Comparison of ENCODE assay signal across 1 cellular context in genomic region chr10:29746080-29746797, GRCh38.
TF ChIP-seq lines count a peak whose summit lies in the region.

No MANE protein-coding gene starts in this region.

TF ChIP-seq in H1, 55 proteins besides CTCF, POLR2A, EP300 and RAD21 (continued from another document):
- TF ChIP-seq POU5F1 (IDR thresholded peaks at IDR 0.05; ENCODE audit: low read depth, low read length) (no peak), GABPA (IDR thresholded peaks at IDR 0.05; ENCODE audit: borderline replicate concordance, insufficient read depth, low read length) (no peak), BCL11A (IDR thresholded peaks at IDR 0.05; ENCODE audit: low read depth in 2 of 2, low read length in 2 of 2) (no peak), CREB1 (IDR thresholded peaks at IDR 0.05) (no peak), JUN (IDR thresholded peaks at IDR 0.05; ENCODE audit: low read depth, low read length) (no peak), EGR1 (IDR thresholded peaks at IDR 0.05; ENCODE audit: borderline replicate concordance, low read depth, low read length) (no peak), CTBP2 (IDR thresholded peaks at IDR 0.05; ENCODE audit: borderline replicate concordance, insufficient read depth, insufficient read length, low read length) (no peak), KDM5A (IDR thresholded peaks at IDR 0.05; ENCODE audit: low read length) (no peak), RXRA (IDR thresholded peaks at IDR 0.05; ENCODE audit: insufficient read depth, low read depth, low read length) (no peak), SP2 (IDR thresholded peaks at IDR 0.05; ENCODE audit: low read length) (no peak), GTF2F1 (IDR thresholded peaks at IDR 0.05; ENCODE audit: borderline replicate concordance, low read depth, low read length) (no peak), NANOG (IDR thresholded peaks at IDR 0.05; ENCODE audit: insufficient read depth, low read depth, low read length, poor library complexity, severe bottlenecking) (no peak), SP1 (IDR thresholded peaks at IDR 0.05; ENCODE audit: low read depth, low read length) (no peak), ATF3 (IDR thresholded peaks at IDR 0.05; ENCODE audit: insufficient read depth, low read depth, low read length) (no peak), SIRT6 (IDR thresholded peaks at IDR 0.05; ENCODE audit: low read length) (no peak), RNF2 (IDR thresholded peaks at IDR 0.05; ENCODE audit: borderline replicate concordance, low read depth, low read length, missing control alignments, poor library complexity, severe bottlenecking) (no peak)
- TF ChIP-seq, protein P1, sequence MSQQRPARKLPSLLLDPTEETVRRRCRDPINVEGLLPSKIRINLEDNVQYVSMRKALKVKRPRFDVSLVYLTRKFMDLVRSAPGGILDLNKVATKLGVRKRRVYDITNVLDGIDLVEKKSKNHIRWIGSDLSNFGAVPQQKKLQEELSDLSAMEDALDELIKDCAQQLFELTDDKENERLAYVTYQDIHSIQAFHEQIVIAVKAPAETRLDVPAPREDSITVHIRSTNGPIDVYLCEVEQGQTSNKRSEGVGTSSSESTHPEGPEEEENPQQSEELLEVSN (IDR thresholded peaks at IDR 0.05) = no peak
TF ChIP-seq in H1: peak in this region for 0.
